Comparison of ENCODE assay signal across 1 cellular context in the genomic region with DNA sequence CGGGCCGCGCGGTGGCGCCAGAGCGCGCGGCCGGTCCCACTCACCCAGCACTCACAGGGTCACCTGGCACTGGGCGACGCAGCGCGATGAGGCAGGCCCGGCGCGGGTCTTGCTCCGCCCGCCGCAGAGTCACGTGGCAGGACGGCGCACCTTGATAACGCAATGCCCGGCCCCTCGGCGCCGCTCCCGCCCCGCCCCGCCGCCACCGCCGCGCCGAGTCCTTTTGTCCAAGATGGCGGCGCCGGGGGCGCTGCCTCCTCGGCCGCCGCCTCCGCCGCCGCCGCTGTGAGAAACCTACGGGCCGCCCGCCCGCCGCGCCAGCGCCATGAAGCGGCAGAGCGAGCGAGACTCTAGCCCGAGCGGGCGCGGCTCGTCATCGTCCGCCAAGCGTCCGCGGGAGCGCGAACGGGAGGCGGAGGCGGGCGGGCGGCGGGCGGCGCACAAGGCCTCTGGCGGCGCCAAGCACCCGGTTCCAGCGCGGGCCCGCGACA.
TF ChIP-seq lines count a peak whose summit lies in the region.

A gene with protein sequence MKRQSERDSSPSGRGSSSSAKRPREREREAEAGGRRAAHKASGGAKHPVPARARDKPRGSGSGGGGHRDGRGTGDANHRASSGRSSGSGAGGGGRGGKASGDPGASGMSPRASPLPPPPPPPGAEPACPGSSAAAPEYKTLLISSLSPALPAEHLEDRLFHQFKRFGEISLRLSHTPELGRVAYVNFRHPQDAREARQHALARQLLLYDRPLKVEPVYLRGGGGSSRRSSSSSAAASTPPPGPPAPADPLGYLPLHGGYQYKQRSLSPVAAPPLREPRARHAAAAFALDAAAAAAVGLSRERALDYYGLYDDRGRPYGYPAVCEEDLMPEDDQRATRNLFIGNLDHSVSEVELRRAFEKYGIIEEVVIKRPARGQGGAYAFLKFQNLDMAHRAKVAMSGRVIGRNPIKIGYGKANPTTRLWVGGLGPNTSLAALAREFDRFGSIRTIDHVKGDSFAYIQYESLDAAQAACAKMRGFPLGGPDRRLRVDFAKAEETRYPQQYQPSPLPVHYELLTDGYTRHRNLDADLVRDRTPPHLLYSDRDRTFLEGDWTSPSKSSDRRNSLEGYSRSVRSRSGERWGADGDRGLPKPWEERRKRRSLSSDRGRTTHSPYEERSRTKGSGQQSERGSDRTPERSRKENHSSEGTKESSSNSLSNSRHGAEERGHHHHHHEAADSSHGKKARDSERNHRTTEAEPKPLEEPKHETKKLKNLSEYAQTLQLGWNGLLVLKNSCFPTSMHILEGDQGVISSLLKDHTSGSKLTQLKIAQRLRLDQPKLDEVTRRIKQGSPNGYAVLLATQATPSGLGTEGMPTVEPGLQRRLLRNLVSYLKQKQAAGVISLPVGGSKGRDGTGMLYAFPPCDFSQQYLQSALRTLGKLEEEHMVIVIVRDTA (plus strand): TSS at position 211 of the 491 bp plus-strand sequence. CDS start 115 bp downstream, at position 326.

TF ChIP-seq in endothelial cell of umbilical vein, 7 proteins besides CTCF, POLR2A, EP300 and RAD21:
- TF ChIP-seq, protein P1, sequence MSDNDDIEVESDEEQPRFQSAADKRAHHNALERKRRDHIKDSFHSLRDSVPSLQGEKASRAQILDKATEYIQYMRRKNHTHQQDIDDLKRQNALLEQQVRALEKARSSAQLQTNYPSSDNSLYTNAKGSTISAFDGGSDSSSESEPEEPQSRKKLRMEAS (IDR thresholded peaks at IDR 0.05; ENCODE audit: insufficient read depth, insufficient read length), result peak; percentile 88
- TF ChIP-seq EZH2 (IDR thresholded peaks at IDR 0.05; ENCODE audit: borderline replicate concordance, low read depth, low read length, severe bottlenecking) (no peak), FOS (IDR thresholded peaks at IDR 0.05; ENCODE audit: borderline replicate concordance, insufficient read depth, low read length) (no peak), MYC (IDR thresholded peaks at IDR 0.05; ENCODE audit: low read depth, low read length) (peak; percentile 43), JUN (IDR thresholded peaks at IDR 0.05; ENCODE audit: borderline replicate concordance, insufficient read depth, insufficient read length, low read depth) (no peak), GATA2 (IDR thresholded peaks at IDR 0.05; ENCODE audit: insufficient read depth, insufficient read length, low read depth, low read length) (no peak), POLR2AphosphoS5 (IDR thresholded peaks at IDR 0.05; ENCODE audit: insufficient read depth, low read depth, low read length) (peak; percentile 93)
